ENCODE assay signal across 1 cellular context in the genomic region with DNA sequence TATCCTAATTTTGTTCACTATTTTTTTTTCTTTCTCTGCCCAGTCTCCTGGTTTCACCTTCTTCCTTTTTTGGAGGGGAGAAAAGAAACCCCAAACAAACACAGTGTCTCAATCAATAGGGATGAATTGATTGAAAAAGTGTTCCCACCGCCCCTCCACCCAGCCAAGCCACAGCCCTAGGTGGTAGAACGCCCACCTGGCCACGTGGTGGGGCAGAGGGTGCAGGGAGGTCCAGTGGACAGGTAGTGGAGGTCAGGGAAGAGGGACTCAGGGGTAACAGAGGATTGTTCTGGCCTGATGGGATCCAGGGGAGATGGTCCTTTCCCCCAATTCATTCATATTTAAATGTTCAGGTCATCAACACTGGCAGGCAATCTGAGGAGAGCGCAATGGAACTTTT.
TF ChIP-seq lines count a peak whose summit lies in the region.

No MANE protein-coding gene starts in this region.

TF ChIP-seq in SK-N-SH treated with all-trans-retinoic acid at 6 μM for 48 hours, 23 proteins besides CTCF, POLR2A, EP300 and RAD21 (continued from another document):
- TF ChIP-seq BACH2 (CRISPR knock-in tag; IDR thresholded peaks at IDR 0.05; ENCODE audit: borderline replicate concordance) (no peak), ZFP3 (CRISPR knock-in tag; IDR thresholded peaks at IDR 0.05) (no peak), TSHZ2 (CRISPR knock-in tag; IDR thresholded peaks at IDR 0.05) (no peak), GLIS3 (CRISPR knock-in tag; IDR thresholded peaks at IDR 0.05) (no peak), OSR1 (CRISPR knock-in tag; IDR thresholded peaks at IDR 0.05) (no peak), TCF4 (CRISPR knock-in tag; IDR thresholded peaks at IDR 0.05; ENCODE audit: borderline replicate concordance) (no peak), TOX (CRISPR knock-in tag; IDR thresholded peaks at IDR 0.05; ENCODE audit: borderline replicate concordance) (no peak), RARB (CRISPR knock-in tag; IDR thresholded peaks at IDR 0.05) (no peak), PPARA (CRISPR knock-in tag; IDR thresholded peaks at IDR 0.05; ENCODE audit: borderline replicate concordance) (no peak), SNAI2 (CRISPR knock-in tag; IDR thresholded peaks at IDR 0.05) (no peak), ZC3H10 (CRISPR knock-in tag; IDR thresholded peaks at IDR 0.05) (no peak)
- TF ChIP-seq, protein P1, sequence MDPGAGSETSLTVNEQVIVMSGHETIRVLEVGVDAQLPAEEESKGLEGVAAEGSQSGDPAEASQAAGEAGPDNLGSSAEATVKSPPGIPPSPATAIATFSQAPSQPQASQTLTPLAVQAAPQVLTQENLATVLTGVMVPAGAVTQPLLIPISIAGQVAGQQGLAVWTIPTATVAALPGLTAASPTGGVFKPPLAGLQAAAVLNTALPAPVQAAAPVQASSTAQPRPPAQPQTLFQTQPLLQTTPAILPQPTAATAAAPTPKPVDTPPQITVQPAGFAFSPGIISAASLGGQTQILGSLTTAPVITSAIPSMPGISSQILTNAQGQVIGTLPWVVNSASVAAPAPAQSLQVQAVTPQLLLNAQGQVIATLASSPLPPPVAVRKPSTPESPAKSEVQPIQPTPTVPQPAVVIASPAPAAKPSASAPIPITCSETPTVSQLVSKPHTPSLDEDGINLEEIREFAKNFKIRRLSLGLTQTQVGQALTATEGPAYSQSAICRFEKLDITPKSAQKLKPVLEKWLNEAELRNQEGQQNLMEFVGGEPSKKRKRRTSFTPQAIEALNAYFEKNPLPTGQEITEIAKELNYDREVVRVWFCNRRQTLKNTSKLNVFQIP (CRISPR knock-in tag; IDR thresholded peaks at IDR 0.05; ENCODE audit: borderline replicate concordance, low read depth) = no peak
TF ChIP-seq in SK-N-SH treated with all-trans-retinoic acid at 6 μM for 48 hours: peak in this region for 0.
